Comparison of ENCODE assay signal across 11 cellular contexts in the genomic region with DNA sequence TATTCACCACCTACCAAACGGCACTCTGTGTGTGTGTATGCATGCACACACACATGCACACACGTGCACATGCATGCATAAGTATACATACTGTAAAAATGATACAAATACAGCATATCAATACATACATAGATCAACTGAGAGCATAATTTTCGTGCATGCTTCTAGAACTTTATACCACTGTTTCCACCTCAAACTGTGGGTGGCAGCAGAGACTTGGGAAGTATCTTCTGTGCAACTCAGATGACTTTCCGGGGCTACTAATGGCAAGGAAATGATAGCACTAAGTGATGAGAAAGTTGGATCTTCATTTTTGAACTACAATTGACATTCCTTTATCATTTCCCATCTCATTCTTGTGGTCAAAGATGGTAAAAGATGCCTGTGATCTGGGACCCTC.
DNase-seq lines count a peak whose midpoint lies in the region; ATAC-seq and TF ChIP-seq lines count a peak whose summit lies in the region.
"Had no signal": no experiment of that assay in that cellular context is flagged by ENCODE, and none has a peak within 500 bp of the region (broad histone marks: within the 10 kb centered on the region; RNA-seq: fewer than 3 reads in every experiment).

No MANE protein-coding gene starts in this region.

- no peaks in the 10 kb centered on the region for H3K36me3 ChIP-seq in mammary epithelial cell (ENCODE audit: insufficient read depth, low read length)
- no peaks in the 10 kb centered on the region for H3K36me3 ChIP-seq in Panc1 (ENCODE audit: control insufficient read depth, insufficient read depth, low read length)
- H3K36me3 ChIP-seq in upper lobe of right lung, result no peaks in the 10 kb centered on the region

- in situ Hi-C loops in T47D (cut with HindIII; ENCODE audit: low pct_unique_long_range_greater_than_20kb, low sequenced_read_pairs) (no loop called here), mammary epithelial cell (cut with MboI; ENCODE audit: low sequenced_read_pairs in 2 of 2) (no loop called here), Panc1 (cut with HindIII; ENCODE audit: low pct_unique_long_range_greater_than_20kb, low sequenced_read_pairs) (no loop called here)

- H3K27me3 ChIP-seq in mammary epithelial cell (ENCODE audit: insufficient read depth, low read length), result no peaks in the 10 kb centered on the region
- H3K27me3 ChIP-seq in Panc1 (ENCODE audit: control insufficient read depth, insufficient read depth, low read length), result no peaks in the 10 kb centered on the region
- no peaks in the 10 kb centered on the region for H3K27me3 ChIP-seq in upper lobe of right lung

- no peak overlapping the region for H3K9ac ChIP-seq in mammary epithelial cell (ENCODE audit: insufficient read depth, low read length)

- H3K4me1 ChIP-seq in mammary epithelial cell (ENCODE audit: insufficient read depth, low read length) (no peaks in the 10 kb centered on the region), Panc1 (ENCODE audit: control insufficient read depth, insufficient read depth, low read length) (no peaks in the 10 kb centered on the region), upper lobe of right lung (no peaks in the 10 kb centered on the region)

- H3K27ac ChIP-seq in mammary epithelial cell (ENCODE audit: insufficient read depth, low read depth, low read length), result no peak overlapping the region
- H3K27ac ChIP-seq in Panc1 (ENCODE audit: low read length), result no peak overlapping the region
- no peak overlapping the region for H3K27ac ChIP-seq in upper lobe of right lung

- no peaks in the 10 kb centered on the region for H3K79me2 ChIP-seq in mammary epithelial cell (ENCODE audit: insufficient read depth, low read length)

- H3K4me2 ChIP-seq in mammary epithelial cell (ENCODE audit: insufficient read depth, low read depth, low read length), result no peak overlapping the region

- DNase-seq in T47D (ENCODE audit: low read depth in 1 of 2, low spot score in 1 of 2) (peak; percentile 21 to 69), mammary epithelial cell (no peak), Panc1 (ENCODE audit: low read depth, low spot score) (no peak), head of caudate nucleus (peak in 36 of 42 donors; percentile 6 to 82 (median 53)), upper lobe of right lung (no peak), NCI-H345 (lab: John Stamatoyannopoulos, UW) (no peak)
- DNase-seq: activated T-cell treated with anti-CD3 and anti-CD28 coated beads, Interleukin-2, amount 50 U/mL, for 4 hours; naive thymus-derived CD4-positive, alpha-beta T cell; SHP77 had no signal

- ATAC-seq in Panc1, result peak; percentile 73; the same call in 1 of the 2 replicates
- ATAC-seq in upper lobe of right lung, result no peak
- no peak for ATAC-seq in GM21619 (IDR thresholded peaks at IDR 0.05; ENCODE audit: unreplicated experiment)
- no peak for ATAC-seq in GM19035 (IDR thresholded peaks at IDR 0.05; ENCODE audit: unreplicated experiment)
- ATAC-seq: activated T-cell treated with anti-CD3 and anti-CD28 coated beads, Interleukin-2, amount 50 U/mL, for 4 hours; naive thymus-derived CD4-positive, alpha-beta T cell had no signal

- dilution Hi-C loops in mammary epithelial cell (cut with HindIII; ENCODE audit: low sequenced_read_pairs), result no loop called here

- BruUV-seq in mammary epithelial cell (replicated peaks; lab: Mats Ljungman, UMichigan), result no TSS peak
- BruUV-seq in Panc1 (replicated peaks; lab: Mats Ljungman, UMichigan), result no TSS peak

- CTCF ChIA-PET in mammary epithelial cell (lab: Charles Lee; ENCODE audit: low non-redundant PET), result no interaction called here
- CTCF ChIA-PET in Panc1 (lab: Charles Lee), result no interaction called here

- POLR2A ChIA-PET in Panc1 (lab: Charles Lee), result no interaction called here

- WGBS in mammary epithelial cell (ENCODE audit: low coverage, missing lambda C conversion rate), result 20% methylated on average over 4 of the region's 4 CpGs

- H4K20me1 ChIP-seq in mammary epithelial cell (ENCODE audit: insufficient read depth, low read length), result no peaks in the 10 kb centered on the region

- intact Hi-C loops in mammary epithelial cell (cut with micrococcal nuclease) (no loop called here), Panc1 (cut with micrococcal nuclease; ENCODE audit: unreplicated experiment) (no loop called here), head of caudate nucleus (cut with DNase I) (no loop called here), upper lobe of right lung (cut with DNase I) (no loop called here)

- no peak overlapping the region for H2AFZ ChIP-seq in mammary epithelial cell (ENCODE audit: low read depth, low read length)

- TF ChIP-seq CTCF in mammary epithelial cell (conservative IDR thresholded peaks at IDR 0.05 in 1 of 2, IDR thresholded peaks at IDR 0.05 in 1 of 2; ENCODE audit: extremely low read depth in 1 of 2, insufficient read depth in 1 of 2, low read depth in 1 of 2, low read length in 2 of 2) (peak in 1 of 2 donors; percentile 23), Panc1 (IDR thresholded peaks at IDR 0.05) (peak; percentile 59), upper lobe of right lung (IDR thresholded peaks at IDR 0.05) (peak; percentile 24)

- no peaks in the 10 kb centered on the region for H3K9me3 ChIP-seq in mammary epithelial cell (replicated peaks; ENCODE audit: insufficient read depth, low read length)
- H3K9me3 ChIP-seq in Panc1 (ENCODE audit: control insufficient read depth, insufficient read depth, low read depth, low read length), result no peaks in the 10 kb centered on the region
- H3K9me3 ChIP-seq in upper lobe of right lung, result no peaks in the 10 kb centered on the region

- H3K4me3 ChIP-seq in mammary epithelial cell (replicated peaks in 1 of 3; ENCODE audit: insufficient read depth in 1 of 3, low read depth in 2 of 3, low read length in 3 of 3) (no peak overlapping the region), Panc1 (ENCODE audit: low read depth in 2 of 2, low read length in 2 of 2) (no peak overlapping the region), upper lobe of right lung (no peak overlapping the region)

Comparison
In these comparisons a context has a peak if more than half of its experiments do, and no peak if none do; other contexts are left out.
1. DNase-seq: peak in T47D (2 of 2) and head of caudate nucleus (36 of 42); none in mammary epithelial cell (single experiment), Panc1 (single experiment), upper lobe of right lung (single experiment) and NCI-H345 (single experiment).